ENCODE assay signal across 17 cellular contexts in genomic region chr6:166514196-166514595, GRCh38.
DNase-seq lines count a peak whose midpoint lies in the region; TF ChIP-seq lines count a peak whose summit lies in the region.
"Had no signal": no experiment of that assay in that cellular context is flagged by ENCODE, and none has a peak within 500 bp of the region (broad histone marks: within the 10 kb centered on the region; RNA-seq: fewer than 3 reads in every experiment).

No MANE protein-coding gene starts in this region.

- H3K27ac ChIP-seq in BLaER1 treated with 17β-estradiol and CSF1 and Interleukin-3, amounts not matched to agents 10 nM and 100 nM = peak overlapping the region in 5 of 11 experiments; percentile 8 to 84 (median 67); a peak in 8 of 22 replicates
- no peak overlapping the region for H3K27ac ChIP-seq in CD8-positive, alpha-beta memory T cell (ENCODE audit: low read depth, low read length)
- H3K27ac ChIP-seq: right lobe of liver had no signal

- no peaks in the 10 kb centered on the region for H3K9me2 ChIP-seq in Loucy (replicated peaks; ENCODE audit: low read depth, low read length)

- H3K4me3 Mint-ChIP-seq in CD8-positive, alpha-beta memory T cell = no peak overlapping the region
- H3K4me3 Mint-ChIP-seq: activated CD8-positive, alpha-beta memory T cell treated with anti-CD3 and anti-CD28 coated beads, Interleukin-2, amount 10 ng/mL, durations not matched to agents 7 days and 5 days; activated naive CD8-positive, alpha-beta T cell; CD8-positive, alpha-beta T cell; natural killer cell; stimulated activated naive CD8-positive, alpha-beta T cell treated with anti-CD3 and anti-CD28 coated beads, Interleukin-15, Interleukin-2, amounts not matched to agents 100 ng/mL and 50 ng/mL, for 24 hours had no signal

- H3K9me3 Mint-ChIP-seq in CD8-positive, alpha-beta memory T cell = no peaks in the 10 kb centered on the region
- H3K9me3 Mint-ChIP-seq: CD8-positive, alpha-beta T cell; natural killer cell; stimulated activated naive CD8-positive, alpha-beta T cell treated with anti-CD3 and anti-CD28 coated beads, Interleukin-15, Interleukin-2, amounts not matched to agents 100 ng/mL and 50 ng/mL, for 24 hours had no signal

- H3K4me1 ChIP-seq in BLaER1 treated with 17β-estradiol and CSF1 and Interleukin-3, amounts not matched to agents 10 nM and 100 nM = peaks cover 5 to 49% (median 39%) of the 10 kb centered on the region in 10 experiments; a peak in 18 of 20 replicates
- no peaks in the 10 kb centered on the region for H3K4me1 ChIP-seq in Loucy (ENCODE audit: insufficient read depth, low read length, poor library complexity, severe bottlenecking)
- no peaks in the 10 kb centered on the region for H3K4me1 ChIP-seq in CD8-positive, alpha-beta memory T cell (ENCODE audit: insufficient read depth, low read length)
- H3K4me1 ChIP-seq: right lobe of liver had no signal

- H3K27ac Mint-ChIP-seq in CD8-positive, alpha-beta memory T cell = no peak overlapping the region
- H3K27ac Mint-ChIP-seq: activated naive CD8-positive, alpha-beta T cell; CD8-positive, alpha-beta T cell; natural killer cell had no signal

- no peak overlapping the region for H3K4me3 ChIP-seq in BLaER1 treated with 17β-estradiol and CSF1 and Interleukin-3, amounts not matched to agents 10 nM and 100 nM
- H3K4me3 ChIP-seq in Loucy (ENCODE audit: low read length, poor library complexity, severe bottlenecking) (no peak overlapping the region), fibroblast of the aortic adventitia (ENCODE audit: low read depth, low read length) (no peak overlapping the region)
- no peak overlapping the region for H3K4me3 ChIP-seq in CD8-positive, alpha-beta memory T cell (ENCODE audit: low read length)
- H3K4me3 ChIP-seq: right lobe of liver had no signal

- no peaks in the 10 kb centered on the region for H4K20me1 ChIP-seq in BLaER1 treated with 17β-estradiol and CSF1 and Interleukin-3, amounts not matched to agents 10 nM and 100 nM
- H4K20me1 ChIP-seq in Loucy (ENCODE audit: insufficient read depth, low read length, poor library complexity, severe bottlenecking) = no peaks in the 10 kb centered on the region

- peaks cover 0 to 27% (median 4%) of the 10 kb centered on the region in 11 experiments; a peak in 9 of 22 replicates for H3K36me3 ChIP-seq in BLaER1 treated with 17β-estradiol and CSF1 and Interleukin-3, amounts not matched to agents 10 nM and 100 nM
- H3K36me3 ChIP-seq in Loucy (ENCODE audit: insufficient read depth, low read length) = no peaks in the 10 kb centered on the region
- no peaks in the 10 kb centered on the region for H3K36me3 ChIP-seq in CD8-positive, alpha-beta memory T cell (ENCODE audit: insufficient read depth, low read length)
- H3K36me3 ChIP-seq: right lobe of liver had no signal

- DNase-seq in fibroblast of the aortic adventitia (ENCODE audit: low read depth) = no peak
- DNase-seq in mesenteric fat pad (ENCODE audit: low spot score) = peak; percentile 30
- DNase-seq in T1000 (lab: John Stamatoyannopoulos, UW) = no peak
- DNase-seq in GM20000 (ENCODE audit: low spot score) = no peak
- DNase-seq in activated effector memory CD4-positive, alpha-beta T cell treated with anti-CD3 and anti-CD28 coated beads, Interleukin-2, amount 50 U/mL, for 16 hours = no peak
- no peak for DNase-seq in CD8-positive, alpha-beta memory T cell
- DNase-seq: activated CD8-positive, alpha-beta memory T cell treated with anti-CD3 and anti-CD28 coated beads, Interleukin-2, amount 10 ng/mL, durations not matched to agents 7 days and 5 days; CD8-positive, alpha-beta T cell; GF-D8; natural killer cell; NCI-H1694; NCI-H748 treated with DMSO at 0.1 percent for 48 hours; right lobe of liver had no signal

- no peaks in the 10 kb centered on the region for H3F3A ChIP-seq in Loucy (ENCODE audit: low read depth)

- H3K27me3 ChIP-seq in BLaER1 treated with 17β-estradiol and CSF1 and Interleukin-3, amounts not matched to agents 10 nM and 100 nM = no peaks in the 10 kb centered on the region
- H3K27me3 ChIP-seq in Loucy (ENCODE audit: insufficient read depth, low read length, poor library complexity, severe bottlenecking) = no peaks in the 10 kb centered on the region
- H3K27me3 ChIP-seq in CD8-positive, alpha-beta memory T cell (ENCODE audit: insufficient read depth, low read length, poor library complexity, severe bottlenecking) = no peaks in the 10 kb centered on the region
- H3K27me3 ChIP-seq: right lobe of liver had no signal

- H3K9me3 ChIP-seq in BLaER1 treated with 17β-estradiol and CSF1 and Interleukin-3, amounts not matched to agents 10 nM and 100 nM (replicated peaks in 1 of 11) = peaks cover 17 to 23% (median 21%) of the 10 kb centered on the region in 11 experiments
- H3K9me3 ChIP-seq in Loucy (ENCODE audit: insufficient read depth, low read depth, low read length) = no peaks in the 10 kb centered on the region; the same call in 1 of the 2 replicates
- no peaks in the 10 kb centered on the region for H3K9me3 ChIP-seq in CD8-positive, alpha-beta memory T cell (ENCODE audit: low read length)
- H3K9me3 ChIP-seq: right lobe of liver had no signal

- peaks cover 0 to 13% (median 3%) of the 10 kb centered on the region in 3 donors for H3K36me3 Mint-ChIP-seq in CD8-positive, alpha-beta memory T cell
- H3K36me3 Mint-ChIP-seq: activated CD8-positive, alpha-beta memory T cell treated with anti-CD3 and anti-CD28 coated beads, Interleukin-2, amount 10 ng/mL, durations not matched to agents 7 days and 5 days; CD8-positive, alpha-beta T cell; natural killer cell had no signal

- no peaks in the 10 kb centered on the region for H3K79me2 ChIP-seq in Loucy (ENCODE audit: insufficient read depth, low read length)

- CTCF ChIA-PET in CD8-positive, alpha-beta memory T cell (lab: Charles Lee) = no interaction called here

- peaks cover 0 to 2% of the 10 kb centered on the region in 2 donors for H3K27me3 Mint-ChIP-seq in CD8-positive, alpha-beta memory T cell
- H3K27me3 Mint-ChIP-seq: activated CD8-positive, alpha-beta memory T cell treated with anti-CD3 and anti-CD28 coated beads, Interleukin-2, amount 10 ng/mL, durations not matched to agents 7 days and 5 days; activated naive CD8-positive, alpha-beta T cell; stimulated activated naive CD8-positive, alpha-beta T cell treated with anti-CD3 and anti-CD28 coated beads, Interleukin-15, Interleukin-2, amounts not matched to agents 100 ng/mL and 50 ng/mL, for 24 hours had no signal

- peak overlapping the region in 8 of 11 experiments; percentile 45 to 78 (median 60); a peak in 14 of 22 replicates for H3K4me2 ChIP-seq in BLaER1 treated with 17β-estradiol and CSF1 and Interleukin-3, amounts not matched to agents 10 nM and 100 nM
- H3K4me2 ChIP-seq in Loucy (ENCODE audit: low read depth, low read length, poor library complexity, severe bottlenecking) = no peak overlapping the region

- no peak overlapping the region for H2AFZ ChIP-seq in Loucy (ENCODE audit: low read length)

- H3K4me1 Mint-ChIP-seq in CD8-positive, alpha-beta memory T cell = peaks cover 7 to 16% (median 8%) of the 10 kb centered on the region in 3 donors
- H3K4me1 Mint-ChIP-seq: natural killer cell had no signal

- H3K9ac ChIP-seq in BLaER1 treated with 17β-estradiol and CSF1 and Interleukin-3, amounts not matched to agents 10 nM and 100 nM = peak overlapping the region in 3 of 11 experiments; percentile 9 to 22 (median 16); a peak in 3 of 22 replicates
- no peak overlapping the region for H3K9ac ChIP-seq in Loucy (ENCODE audit: low read depth, low read length, poor library complexity, severe bottlenecking)

- peak; percentile 53 for TF ChIP-seq CTCF in Loucy (conservative IDR thresholded peaks at IDR 0.05; ENCODE audit: low read length)
- peak; percentile 24 for TF ChIP-seq CTCF in fibroblast of the aortic adventitia (IDR thresholded peaks at IDR 0.05; ENCODE audit: insufficient read depth, low read length)
- no peak for TF ChIP-seq CTCF in GM20000 (IDR thresholded peaks at IDR 0.05; ENCODE audit: extremely low read depth, missing control alignments)

- POLR2A ChIA-PET in CD8-positive, alpha-beta memory T cell (lab: Charles Lee) = no interaction called here
